ENCODE assay signal across 18 cellular contexts in genomic region chr1:109235137-109235536, GRCh38. TPM values are rescaled to one million over a fixed set of nuclear protein-coding genes. Genes with fewer than 3 reads are reported as not detected.
DNase-seq lines count a peak whose midpoint lies in the region; ATAC-seq and TF ChIP-seq lines count a peak whose summit lies in the region.
"Had no signal": no experiment of that assay in that cellular context is flagged by ENCODE, and none has a peak within 500 bp of the region (broad histone marks: within the 10 kb centered on the region; RNA-seq: fewer than 3 reads in every experiment).

No MANE protein-coding gene starts in this region.

- no peaks in the 10 kb centered on the region for H3K27me3 ChIP-seq in right atrium auricular region
- no peaks in the 10 kb centered on the region for H3K27me3 ChIP-seq in heart right ventricle
- no peaks in the 10 kb centered on the region for H3K27me3 ChIP-seq in naive thymus-derived CD4-positive, alpha-beta T cell (ENCODE audit: control insufficient read depth in 2 of 2, insufficient read depth in 2 of 2, low read length in 2 of 2)
- no peaks in the 10 kb centered on the region for H3K27me3 ChIP-seq in aorta (ENCODE audit: control insufficient read depth in 1 of 2, insufficient read depth in 2 of 2, low read length in 1 of 2)

- no peaks in the 10 kb centered on the region for H3K27me3 Mint-ChIP-seq in activated CD4-positive, alpha-beta T cell treated with anti-CD3 and anti-CD28 coated beads for 36 hours
- no peaks in the 10 kb centered on the region for H3K27me3 Mint-ChIP-seq in naive thymus-derived CD4-positive, alpha-beta T cell

- DNase-seq in activated CD4-positive, alpha-beta T cell treated with anti-CD3 and anti-CD28 coated beads for 36 hours = no peak
- DNase-seq in activated CD4-positive, alpha-beta T cell treated with anti-CD3 and anti-CD28 coated beads for 1 hour = no peak
- DNase-seq in right atrium auricular region (ENCODE audit: low spot score) = peak; percentile 26
- DNase-seq in heart right ventricle = no peak
- no peak for DNase-seq in naive thymus-derived CD4-positive, alpha-beta T cell
- DNase-seq in aorta = no peak
- DNase-seq: 8988T, DMS153, GF-D8, HCEC 1CT, IMR-90, NCI-H1436, NCI-H1930, NCI-H226, NCI-H524, NCI-H82 had no signal

- 96 to 98% methylated on average over 7 of the region's 7 CpGs for WGBS in heart right ventricle, 2 donors
- 92 to 94% methylated on average over 7 of the region's 7 CpGs for WGBS in aorta, 2 donors

- peaks cover 3% of the 10 kb centered on the region for H3K4me1 Mint-ChIP-seq in activated CD4-positive, alpha-beta T cell treated with anti-CD3 and anti-CD28 coated beads for 36 hours
- H3K4me1 Mint-ChIP-seq in naive thymus-derived CD4-positive, alpha-beta T cell = peaks cover 0 to 12% (median 6%) of the 10 kb centered on the region in 7 donors

- H3K36me3 Mint-ChIP-seq in activated CD4-positive, alpha-beta T cell treated with anti-CD3 and anti-CD28 coated beads for 36 hours (ENCODE audit: low read depth) = peaks cover 49% of the 10 kb centered on the region
- peaks cover 8 to 43% (median 24%) of the 10 kb centered on the region in 5 donors for H3K36me3 Mint-ChIP-seq in naive thymus-derived CD4-positive, alpha-beta T cell

- no peak for TF ChIP-seq CTCF in right atrium auricular region (IDR thresholded peaks at IDR 0.05)
- TF ChIP-seq CTCF in heart right ventricle (IDR thresholded peaks at IDR 0.05) = no peak

- no peak for ATAC-seq in activated CD4-positive, alpha-beta T cell treated with anti-CD3 and anti-CD28 coated beads for 36 hours
- ATAC-seq in heart right ventricle (no peak), HG03378 (IDR thresholded peaks at IDR 0.05; ENCODE audit: unreplicated experiment) (no peak), GM19397 (IDR thresholded peaks at IDR 0.05; ENCODE audit: unreplicated experiment) (no peak), aorta (ENCODE audit: low FRiP score) (no peak)
- ATAC-seq in naive thymus-derived CD4-positive, alpha-beta T cell = no peak

- no peak overlapping the region for H3K27ac ChIP-seq in right atrium auricular region
- H3K27ac ChIP-seq in heart right ventricle = no peak overlapping the region
- H3K27ac ChIP-seq in naive thymus-derived CD4-positive, alpha-beta T cell (ENCODE audit: low read depth, low read length) = no peak overlapping the region
- H3K27ac ChIP-seq in aorta (ENCODE audit: low read depth in 1 of 2, low read length in 2 of 2) = no peak overlapping the region

- H3K9me3 Mint-ChIP-seq in activated CD4-positive, alpha-beta T cell treated with anti-CD3 and anti-CD28 coated beads for 36 hours (ENCODE audit: low read depth) = no peaks in the 10 kb centered on the region
- H3K9me3 Mint-ChIP-seq in naive thymus-derived CD4-positive, alpha-beta T cell = no peaks in the 10 kb centered on the region

- POLR2A ChIA-PET in activated CD4-positive, alpha-beta T cell treated with anti-CD3 and anti-CD28 coated beads for 36 hours (lab: Charles Lee) = no interaction called here
- POLR2A ChIA-PET in naive thymus-derived CD4-positive, alpha-beta T cell (lab: Charles Lee) = no interaction called here

- H3K4me1 ChIP-seq in right atrium auricular region (peaks cover 0 to under 1% of the 10 kb centered on the region in 2 donors), heart right ventricle (peaks cover 0 to 5% (median under 1%) of the 10 kb centered on the region in 9 donors), aorta (ENCODE audit: control insufficient read depth in 1 of 2, insufficient read depth in 2 of 2, low read length in 2 of 2) (no peaks in the 10 kb centered on the region)
- H3K4me1 ChIP-seq in naive thymus-derived CD4-positive, alpha-beta T cell (ENCODE audit: control insufficient read depth in 2 of 2, insufficient read depth in 2 of 2, low read length in 2 of 2) = no peaks in the 10 kb centered on the region

- intact Hi-C loops in activated CD4-positive, alpha-beta T cell treated with anti-CD3 and anti-CD28 coated beads for 36 hours (cut with DNase I, micrococcal nuclease) = no loop called here
- intact Hi-C loops in heart right ventricle (cut with DNase I) = no loop called here
- intact Hi-C loops in naive thymus-derived CD4-positive, alpha-beta T cell (cut with micrococcal nuclease) = no loop called here
- intact Hi-C loops in aorta (cut with DNase I) = no loop called here

- H3K4me3 Mint-ChIP-seq in activated CD4-positive, alpha-beta T cell treated with anti-CD3 and anti-CD28 coated beads for 36 hours = no peak overlapping the region
- no peak overlapping the region for H3K4me3 Mint-ChIP-seq in naive thymus-derived CD4-positive, alpha-beta T cell

- H3K4me3 ChIP-seq in right atrium auricular region (no peak overlapping the region), heart right ventricle (no peak overlapping the region), aorta (ENCODE audit: low read length in 2 of 2) (no peak overlapping the region)
- no peak overlapping the region for H3K4me3 ChIP-seq in naive thymus-derived CD4-positive, alpha-beta T cell (ENCODE audit: low read length)

- H3K9me3 ChIP-seq in right atrium auricular region (no peaks in the 10 kb centered on the region), heart right ventricle (no peaks in the 10 kb centered on the region), aorta (ENCODE audit: control insufficient read depth, low read length) (no peaks in the 10 kb centered on the region)
- H3K9me3 ChIP-seq in naive thymus-derived CD4-positive, alpha-beta T cell (ENCODE audit: control insufficient read depth in 2 of 3, low read length in 3 of 3) = no peaks in the 10 kb centered on the region

- H3K36me3 ChIP-seq in right atrium auricular region (peaks cover 86% of the 10 kb centered on the region), heart right ventricle (peaks cover 12 to 98% (median 77%) of the 10 kb centered on the region in 9 donors), aorta (ENCODE audit: control insufficient read depth in 1 of 2, insufficient read depth in 2 of 2, low read length in 1 of 2) (peaks cover 3 to 17% of the 10 kb centered on the region in 2 donors)
- peaks cover 20 to 86% (median 32%) of the 10 kb centered on the region in 3 experiments for H3K36me3 ChIP-seq in naive thymus-derived CD4-positive, alpha-beta T cell (ENCODE audit: control insufficient read depth in 2 of 3, insufficient read depth in 3 of 3, low read length in 3 of 3)

- peak overlapping the region; percentile 71 for H3K27ac Mint-ChIP-seq in activated CD4-positive, alpha-beta T cell treated with anti-CD3 and anti-CD28 coated beads for 36 hours
- H3K27ac Mint-ChIP-seq in naive thymus-derived CD4-positive, alpha-beta T cell = peak overlapping the region in 7 of 9 donors; percentile 10 to 88 (median 42)

- CTCF ChIA-PET in activated CD4-positive, alpha-beta T cell treated with anti-CD3 and anti-CD28 coated beads for 36 hours (lab: Charles Lee) = no interaction called here
- CTCF ChIA-PET in naive thymus-derived CD4-positive, alpha-beta T cell (lab: Charles Lee) = no interaction called here

RNA-seq across cellular contexts. Expression of gene CELSR2, which starts 14.2 kb away (rescaled TPM):
- 1 to 10 TPM; 1.9 to 2.0 TPM for total RNA-seq in activated CD4-positive, alpha-beta T cell treated with anti-CD3 and anti-CD28 coated beads for 36 hours
- total RNA-seq in right atrium auricular region (10 to 100 TPM; 20.2 to 23.7 TPM), heart right ventricle (10 to 100 TPM in 1 of 10 donors, 1 to 10 TPM in 9; 4.9 to 10.6 (median 6.3) TPM), aorta (1 to 10 TPM; 1.6 to 4.2 TPM)
- polyA plus RNA-seq in heart right ventricle (1 to 10 TPM in 1 of 2 donors, under 1 TPM in 1; 0.93 to 1.8 TPM), aorta (1 to 10 TPM in 1 of 2 donors, under 1 TPM in 1; 0.38 to 2.1 TPM)
- total RNA-seq in naive thymus-derived CD4-positive, alpha-beta T cell = 1 to 10 TPM; 3.0 to 6.4 (median 3.2) TPM
- 1 to 10 TPM in 1 of 2 donors, under 1 TPM in 1; 0.17 to 1.3 TPM for polyA plus RNA-seq in naive thymus-derived CD4-positive, alpha-beta T cell

RNA-seq across cellular contexts. Expression of gene SARS1, which starts 21.4 kb away (rescaled TPM):
- total RNA-seq in activated CD4-positive, alpha-beta T cell treated with anti-CD3 and anti-CD28 coated beads for 36 hours = 100 to 1,000 TPM; 224 to 240 TPM
- total RNA-seq in right atrium auricular region = 100 to 1,000 TPM; 108 to 130 TPM
- total RNA-seq in heart right ventricle = 100 to 1,000 TPM in 4 of 10 donors, 10 to 100 TPM in 6; 86.3 to 123 (median 99.2) TPM
- polyA plus RNA-seq in heart right ventricle = 100 to 1,000 TPM in 1 of 2 donors, 10 to 100 TPM in 1; 38.3 to 153 TPM
- 100 to 1,000 TPM; 110 to 173 (median 135) TPM for total RNA-seq in naive thymus-derived CD4-positive, alpha-beta T cell
- 100 to 1,000 TPM; 134 to 179 TPM for polyA plus RNA-seq in naive thymus-derived CD4-positive, alpha-beta T cell
- total RNA-seq in aorta = 100 to 1,000 TPM; 116 to 117 TPM
- polyA plus RNA-seq in aorta = 100 to 1,000 TPM; 109 to 159 TPM

RNA-seq across cellular contexts. Expression of gene PSRC1, which starts 47.8 kb away (rescaled TPM):
- total RNA-seq in activated CD4-positive, alpha-beta T cell treated with anti-CD3 and anti-CD28 coated beads for 36 hours = 10 to 100 TPM; 17.6 to 18.4 TPM
- total RNA-seq in right atrium auricular region (1 to 10 TPM; 2.2 to 2.4 TPM), heart right ventricle (1 to 10 TPM in 2 of 10 donors, under 1 TPM in 8; 0.34 to 2.4 (median 0.59) TPM), aorta (1 to 10 TPM; 2.2 to 4.2 TPM)
- polyA plus RNA-seq in heart right ventricle (1 to 10 TPM; 2.3 to 2.9 TPM), aorta (1 to 10 TPM; 1.3 to 7.8 TPM)
- 10 to 100 TPM in 1 of 5 experiments, 1 to 10 TPM in 1, under 1 TPM in 2, not detected in 1; 0.38 to 16.1 (median 1.3) TPM for total RNA-seq in naive thymus-derived CD4-positive, alpha-beta T cell
- polyA plus RNA-seq in naive thymus-derived CD4-positive, alpha-beta T cell = under 1 TPM in 1 of 2 donors, not detected in 1; 0.67 TPM
